In the genomic region with DNA sequence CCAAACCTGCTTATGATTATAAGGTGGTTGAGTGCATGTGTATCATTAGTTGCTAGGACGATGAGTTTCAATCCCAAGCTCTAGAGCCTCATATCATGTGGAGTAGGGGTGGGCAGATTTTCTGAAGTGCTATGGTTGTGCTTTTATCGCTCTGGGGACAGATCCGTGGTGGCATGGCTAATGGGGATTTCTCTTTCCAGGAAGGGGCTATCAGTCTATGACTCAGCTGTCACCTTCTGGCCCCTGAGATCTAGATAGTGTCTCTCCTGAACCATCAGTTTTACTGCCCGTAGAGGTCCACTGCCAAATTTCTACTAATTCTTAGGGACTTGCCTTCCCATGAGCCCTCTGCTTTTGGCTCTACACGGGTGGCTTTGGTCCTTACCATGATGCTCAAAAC, we compare ENCODE assay signal across 19 cellular contexts.
"Had no signal": no experiment of that assay in that cellular context is flagged by ENCODE, and none has a peak within 500 bp of the region (broad histone marks: within the 10 kb centered on the region; RNA-seq: fewer than 3 reads in every experiment).

No MANE protein-coding gene starts in this region.

- DNase-seq: effector CD8-positive, alpha-beta T cell; endodermal cell; foreskin keratinocyte; heart left ventricle; kidney; natural killer cell; occipital lobe; ovary; posterior cingulate gyrus; psoas muscle; right cardiac atrium; spleen; stimulated activated CD4-positive, alpha-beta T cell treated with anti-CD3 and anti-CD28 coated beads, Interleukin-4, amount 100 ng/mL, for 4 hours; stimulated activated naive CD8-positive, alpha-beta T cell treated with anti-CD3 and anti-CD28 coated beads, Interleukin-15, Interleukin-2, amounts not matched to agents 100 U/mL and 50 U/mL, for 24 hours; substantia nigra; upper lobe of right lung; uterus had no signal

- H3K4me1 Mint-ChIP-seq: stimulated activated memory B cell treated with anti-CD40 and anti-IgM and Interleukin-4, amounts not matched to agents 10 μg/mL and 1 μg/mL and 100 μg/mL, for 72 hours had no signal

- H3K27ac Mint-ChIP-seq: endodermal cell; memory B cell; natural killer cell; stimulated activated memory B cell treated with anti-CD40 and anti-IgM and Interleukin-4, amounts not matched to agents 10 μg/mL and 1 μg/mL and 100 μg/mL, for 72 hours had no signal

- H3K9me3 Mint-ChIP-seq: endodermal cell, natural killer cell had no signal

- H3K36me3 Mint-ChIP-seq: memory B cell, natural killer cell had no signal

- H3K4me3 Mint-ChIP-seq: endodermal cell; memory B cell; natural killer cell; stimulated activated memory B cell treated with anti-CD40 and anti-IgM and Interleukin-4, amounts not matched to agents 10 μg/mL and 1 μg/mL and 100 μg/mL, for 72 hours had no signal
